In genomic region chr11:72391638-72392423, GRCh38 we compare ENCODE assay signal across 1 cellular context.
TF ChIP-seq lines count a peak whose summit lies in the region.

No MANE protein-coding gene starts in this region.

TF ChIP-seq in HepG2, 621 proteins besides CTCF, POLR2A, EP300 and RAD21 (continued from another document):
- TF ChIP-seq HMGXB3 (CRISPR knock-in tag; IDR thresholded peaks at IDR 0.05; ENCODE audit: borderline replicate concordance) (peak; percentile 71; the same call in 1 of the 2 replicates), ETV5 (CRISPR knock-in tag; IDR thresholded peaks at IDR 0.05; ENCODE audit: borderline replicate concordance) (peak; percentile 56), MAFK (conservative IDR thresholded peaks at IDR 0.05 in 1 of 2, IDR thresholded peaks at IDR 0.05 in 1 of 2; ENCODE audit: low read length in 2 of 2) (peak; percentile 72 to 75), HNF4G (IDR thresholded peaks at IDR 0.05; ENCODE audit: borderline replicate concordance, low read depth, low read length) (peak; percentile 22; the same call in 1 of the 2 replicates), HNF4G (CRISPR knock-in tag; IDR thresholded peaks at IDR 0.05; ENCODE audit: borderline replicate concordance, low read depth) (no peak), ZNF512B (CRISPR knock-in tag; IDR thresholded peaks at IDR 0.05; ENCODE audit: borderline replicate concordance) (no peak), ZMAT5 (CRISPR knock-in tag; IDR thresholded peaks at IDR 0.05; ENCODE audit: borderline replicate concordance, low read depth) (no peak), NCOA5 (CRISPR knock-in tag; IDR thresholded peaks at IDR 0.05) (no peak)
TF ChIP-seq in HepG2: peak in this region for 15.
